13 cellular contexts compared by ENCODE assay signal in the genomic region with DNA sequence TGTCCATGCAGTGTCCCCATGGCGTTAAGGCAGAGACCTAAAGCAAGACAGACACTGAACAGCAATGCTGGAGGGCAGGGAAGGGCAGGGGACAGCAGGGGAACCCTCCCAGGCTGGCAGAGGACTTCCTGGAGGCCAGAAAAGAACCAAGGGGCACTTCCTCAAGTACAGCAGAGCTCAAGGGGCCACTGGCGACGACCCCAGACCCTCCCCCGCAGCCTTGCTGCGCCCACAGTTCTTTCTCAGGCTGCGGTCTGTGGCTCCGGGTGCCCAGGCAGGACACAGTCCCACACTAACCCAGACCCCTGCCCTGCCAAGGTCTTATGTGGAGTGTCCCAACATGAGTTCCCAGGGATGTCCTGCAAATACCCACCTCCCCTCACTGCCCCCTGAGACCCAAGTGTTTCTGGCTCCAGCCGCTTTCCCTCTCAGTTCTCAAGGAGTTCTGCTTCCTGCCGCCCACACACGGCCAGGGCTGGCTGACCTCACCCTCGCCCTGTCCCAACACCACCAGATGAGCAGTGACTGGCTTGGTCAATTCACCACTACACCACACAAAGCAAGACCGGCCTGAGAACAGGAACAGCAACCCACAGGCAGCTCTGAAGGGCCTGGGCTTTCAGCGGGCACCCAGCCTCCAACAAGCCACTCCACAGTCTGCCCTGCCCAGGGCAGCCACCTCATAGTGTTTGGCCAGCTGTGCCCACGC. TPM values are rescaled to one million over a fixed set of nuclear protein-coding genes. Genes with fewer than 3 reads are reported as not detected.
DNase-seq lines count a peak whose midpoint lies in the region; ATAC-seq and TF ChIP-seq lines count a peak whose summit lies in the region.
"Had no signal": no experiment of that assay in that cellular context is flagged by ENCODE, and none has a peak within 500 bp of the region (broad histone marks: within the 10 kb centered on the region; RNA-seq: fewer than 3 reads in every experiment).

No MANE protein-coding gene starts in this region.

- DNase-seq in IMR-90: peak; percentile 43
- DNase-seq in GOT3 (lab: John Stamatoyannopoulos, UW): no peak
- DNase-seq in substantia nigra (lab: John Stamatoyannopoulos, UW): no peak
- DNase-seq in COLO668 (lab: John Stamatoyannopoulos, UW; ENCODE audit: unreplicated experiment): no peak
- DNase-seq: activated naive CD8-positive, alpha-beta T cell treated with anti-CD3 and anti-CD28 coated beads, Interleukin-2, amount 10 ng/mL, durations not matched to agents 7 days and 5 days; NCI-H2081 treated with DMSO at 0.1 percent for 48 hours had no signal

- peaks cover 38% of the 10 kb centered on the region for H3K4me1 Mint-ChIP-seq in brain

- H3K9me1 ChIP-seq in IMR-90 (ENCODE audit: insufficient read depth, low read length): peaks cover 14% of the 10 kb centered on the region

- no peaks in the 10 kb centered on the region for H3K9me3 ChIP-seq in BLaER1
- H3K9me3 ChIP-seq in IMR-90 (ENCODE audit: control insufficient read depth, insufficient read depth, low read length): no peaks in the 10 kb centered on the region
- H3K9me3 ChIP-seq in mesodermal cell (ENCODE audit: control insufficient read depth, low read length): no peaks in the 10 kb centered on the region

- TF ChIP-seq POLR2A in IMR-90 (IDR thresholded peaks at IDR 0.05; ENCODE audit: low read depth, low read length): no peak

- H3K23ac ChIP-seq in IMR-90 (ENCODE audit: low read depth, low read length): no peak overlapping the region

- H3K27ac ChIP-seq in BLaER1 (peak overlapping the region; percentile 99), IMR-90 (ENCODE audit: insufficient read depth, low read length) (no peak overlapping the region), mesodermal cell (ENCODE audit: low read depth, low read length, severe bottlenecking) (peak overlapping the region; percentile 65), substantia nigra (ENCODE audit: low read depth, low read length, poor library complexity, severe bottlenecking) (no peak overlapping the region)

- H3K79me1 ChIP-seq in IMR-90 (ENCODE audit: low read depth in 1 of 2, low read length in 2 of 2): peaks cover 37 to 78% of the 10 kb centered on the region in 2 experiments

- H2AK5ac ChIP-seq in IMR-90 (ENCODE audit: low read depth, low read length): no peak overlapping the region; the same call in 1 of the 2 replicates

- no peak for ATAC-seq in IMR-90 (ENCODE audit: low read depth)
- no peak for ATAC-seq in GM19463 (IDR thresholded peaks at IDR 0.05; ENCODE audit: unreplicated experiment)

- CTCF ChIA-PET in IMR-90 (lab: Yijun Ruan, JAX): no interaction called here

- no peak for TF ChIP-seq RAD21 in IMR-90 (IDR thresholded peaks at IDR 0.05; ENCODE audit: low read length)

- peaks cover 4% of the 10 kb centered on the region for H3K27me3 Mint-ChIP-seq in brain
- H3K27me3 Mint-ChIP-seq: activated naive CD8-positive, alpha-beta T cell treated with anti-CD3 and anti-CD28 coated beads, Interleukin-2, amount 10 ng/mL, durations not matched to agents 7 days and 5 days; progenitor cell of endocrine pancreas had no signal

- in situ Hi-C loops in IMR-90 (cut with MboI; ENCODE audit: low sequenced_read_pairs): no loop called here

- no TSS peak for BruUV-seq in IMR-90 (replicated peaks; lab: Mats Ljungman, UMichigan)

- H3K36me3 ChIP-seq in BLaER1: peaks cover 16% of the 10 kb centered on the region
- peaks cover 3% of the 10 kb centered on the region; the same call in 1 of the 2 replicates for H3K36me3 ChIP-seq in IMR-90 (ENCODE audit: control insufficient read depth, insufficient read depth, low read length)
- H3K36me3 ChIP-seq in mesodermal cell (ENCODE audit: control insufficient read depth, insufficient read depth, low read length): peaks cover 5% of the 10 kb centered on the region

- H4K91ac ChIP-seq in IMR-90 (ENCODE audit: insufficient read depth, low read depth, low read length): no peak overlapping the region

- 87% methylated on average over 10 of the region's 14 CpGs; no CpG with 5 or more reads in 1 of the 2 experiments for WGBS in IMR-90 (ENCODE audit: extremely low coverage in 2 of 2, insufficient read length in 1 of 2), 2 experiments
- 88 to 89% methylated on average over 10 to 13 of the region's 14 CpGs for WGBS in mesodermal cell (ENCODE audit: insufficient coverage in 2 of 2), 2 experiments

- H3K4me3 Mint-ChIP-seq in brain: peak overlapping the region in 1 of 5 experiments; percentile 35

- H3K36me3 Mint-ChIP-seq in brain: no peaks in the 10 kb centered on the region
- H3K36me3 Mint-ChIP-seq: activated naive CD8-positive, alpha-beta T cell treated with anti-CD3 and anti-CD28 coated beads, Interleukin-2, amount 10 ng/mL, durations not matched to agents 7 days and 5 days had no signal

- no peak overlapping the region for H2BK20ac ChIP-seq in IMR-90 (ENCODE audit: low read depth, low read length)

- no peak overlapping the region for H2BK5ac ChIP-seq in IMR-90 (ENCODE audit: low read depth, low read length, poor library complexity, severe bottlenecking)

- H3K4me3 ChIP-seq in BLaER1: peak overlapping the region; percentile 68
- no peak overlapping the region for H3K4me3 ChIP-seq in IMR-90 (ENCODE audit: insufficient read depth, low read depth, low read length)
- H3K4me3 ChIP-seq in mesodermal cell (ENCODE audit: extremely low read depth, insufficient read depth, low read length, poor library complexity, severe bottlenecking): no peak overlapping the region

- H3K9ac ChIP-seq in BLaER1: peak overlapping the region; percentile 98
- H3K9ac ChIP-seq in IMR-90 (ENCODE audit: low read depth, low read length): no peak overlapping the region

- intact Hi-C loops in IMR-90 (cut with micrococcal nuclease): loop anchor here (10.0 kb wide), 1 partner anchor 46 kb away; the partner anchor contains the start of gene UQCC4

- H3K27ac Mint-ChIP-seq in brain: peak overlapping the region in 4 of 5 experiments; percentile 37 to 73 (median 54)
- H3K27ac Mint-ChIP-seq: progenitor cell of endocrine pancreas; T-helper 2 cell treated with Interferon-gamma antibody and Interleukin-4, amounts not matched to agents 5 μg/mL and 100 μg/mL, for 36 hours had no signal

- peak overlapping the region; percentile 70 for H2AK9ac ChIP-seq in IMR-90 (replicated peaks; ENCODE audit: low read depth, low read length, poor library complexity)

- peak overlapping the region; percentile 5; the same call in 1 of the 2 replicates for H3K4ac ChIP-seq in IMR-90 (ENCODE audit: low read depth, low read length)

- H4K5ac ChIP-seq in IMR-90 (ENCODE audit: low read depth, low read length): no peak overlapping the region

- H3K18ac ChIP-seq in IMR-90 (ENCODE audit: low read depth, low read length): no peak overlapping the region

- no peak overlapping the region for H3K56ac ChIP-seq in IMR-90 (ENCODE audit: extremely low read depth, insufficient read depth, low read length)

- H2BK15ac ChIP-seq in IMR-90 (ENCODE audit: low read depth, low read length): no peak overlapping the region

- peaks cover 14% of the 10 kb centered on the region; the same call in 1 of the 2 replicates for H4K20me1 ChIP-seq in BLaER1
- peaks cover 43% of the 10 kb centered on the region for H4K20me1 ChIP-seq in IMR-90 (ENCODE audit: insufficient read depth, low read length)

- no peaks in the 10 kb centered on the region for H3K9me3 Mint-ChIP-seq in brain
- H3K9me3 Mint-ChIP-seq: activated naive CD8-positive, alpha-beta T cell treated with anti-CD3 and anti-CD28 coated beads, Interleukin-2, amount 10 ng/mL, durations not matched to agents 7 days and 5 days; T-helper 2 cell treated with Interferon-gamma antibody and Interleukin-4, amounts not matched to agents 5 μg/mL and 100 μg/mL, for 36 hours had no signal

- POLR2A ChIA-PET in IMR-90 (lab: Charles Lee; ENCODE audit: unreplicated experiment): no interaction called here

- peak overlapping the region; percentile 51; the same call in 1 of the 2 replicates for H3K14ac ChIP-seq in IMR-90 (replicated peaks; ENCODE audit: low read depth, low read length)

- H3K4me1 ChIP-seq in BLaER1: peaks cover 88% of the 10 kb centered on the region
- 0 out of 2 replicates have a peak, but pooled peaks cover 7% of the 10 kb centered on the region for H3K4me1 ChIP-seq in IMR-90 (ENCODE audit: control insufficient read depth, insufficient read depth, low read length)
- H3K4me1 ChIP-seq in mesodermal cell (ENCODE audit: control insufficient read depth, insufficient read depth, low read length, poor library complexity, severe bottlenecking): peaks cover 18% of the 10 kb centered on the region

- H3K4me2 ChIP-seq in BLaER1 (peak overlapping the region; percentile 100), IMR-90 (ENCODE audit: low read depth, low read length) (no peak overlapping the region)

- H4K8ac ChIP-seq in IMR-90 (ENCODE audit: low read depth in 2 of 2, low read length in 2 of 2): peak overlapping the region in 1 of 2 experiments; percentile 48; a peak in 2 of 4 replicates

- H2AFZ ChIP-seq in IMR-90 (replicated peaks; ENCODE audit: low read length, poor library complexity): peak overlapping the region; percentile 63

- H2BK120ac ChIP-seq in IMR-90 (ENCODE audit: low read depth, low read length): no peak overlapping the region

- TF ChIP-seq CTCF in IMR-90 (conservative IDR thresholded peaks at IDR 0.05; ENCODE audit: low read depth, low read length): no peak
- TF ChIP-seq CTCF in brain (conservative IDR thresholded peaks at IDR 0.05): no peak

- dilution Hi-C loops in IMR-90 (cut with HindIII; ENCODE audit: low sequenced_read_pairs, unreplicated experiment): no loop called here

- H3K27me3 ChIP-seq in BLaER1 (no peaks in the 10 kb centered on the region), IMR-90 (ENCODE audit: control insufficient read depth, insufficient read depth, low read length) (no peaks in the 10 kb centered on the region)

RNA-seq across cellular contexts. Expression of gene CLCN7, which starts 4.1 kb away (rescaled TPM):
- total RNA-seq in IMR-90 (2012; rRNA removed): 10.8 TPM in 2 replicates
- polyA plus RNA-seq in IMR-90 (2012; rRNA removed): 45.2 and 52.9 TPM in 2 replicates
- polyA plus RNA-seq in IMR-90 (2012; cell fraction: cytosol; rRNA removed): 20.3 and 36.5 TPM in 2 replicates
- 84.9 and 258 TPM in 2 replicates for polyA plus RNA-seq in IMR-90 (2012; cell fraction: nucleus; rRNA removed; ENCODE audit: low replicate concordance)
- 52.8 TPM for polyA plus RNA-seq in brain (ENCODE audit: insufficient read depth, low read depth, low replicate concordance)
- 46.9 TPM for polyA plus RNA-seq in mesodermal cell (2013, experiment 1 of 2)
- 34.1 TPM for polyA plus RNA-seq in mesodermal cell (2013, experiment 2 of 2)

RNA-seq across cellular contexts. Expression of gene PTX4, which starts 18.0 kb away (rescaled TPM):
- total RNA-seq in IMR-90 (2012; rRNA removed): not detected in 2 replicates
- polyA plus RNA-seq in IMR-90 (2012; rRNA removed) (0.07 TPM in 1 of 2 replicates, not detected in the other), brain (ENCODE audit: insufficient read depth, low read depth, low replicate concordance) (not detected)
- not detected in 2 replicates for polyA plus RNA-seq in IMR-90 (2012; cell fraction: cytosol; rRNA removed)
- 0.14 TPM in 1 of 2 replicates, not detected in the other for polyA plus RNA-seq in IMR-90 (2012; cell fraction: nucleus; rRNA removed; ENCODE audit: low replicate concordance)
- not detected for polyA plus RNA-seq in mesodermal cell (2013, experiment 1 of 2)
- not detected for polyA plus RNA-seq in mesodermal cell (2013, experiment 2 of 2)
- total RNA-seq: activated naive CD8-positive, alpha-beta T cell treated with anti-CD3 and anti-CD28 coated beads, Interleukin-2, amount 10 ng/mL, durations not matched to agents 7 days and 5 days; progenitor cell of endocrine pancreas had no signal

RNA-seq across cellular contexts. Expression of gene TELO2, which starts 22.5 kb away (rescaled TPM):
- 5.8 and 6.6 TPM in 2 replicates for total RNA-seq in IMR-90 (2012; rRNA removed)
- polyA plus RNA-seq in IMR-90 (2012; rRNA removed) (26.6 and 28.2 TPM in 2 replicates), brain (ENCODE audit: insufficient read depth, low read depth, low replicate concordance) (34.8 TPM)
- polyA plus RNA-seq in IMR-90 (2012; cell fraction: cytosol; rRNA removed): 16.6 and 18.1 TPM in 2 replicates
- polyA plus RNA-seq in IMR-90 (2012; cell fraction: nucleus; rRNA removed; ENCODE audit: low replicate concordance): 110 and 290 TPM in 2 replicates
- 34.4 TPM for polyA plus RNA-seq in mesodermal cell (2013, experiment 1 of 2)
- 23.8 TPM for polyA plus RNA-seq in mesodermal cell (2013, experiment 2 of 2)

RNA-seq across cellular contexts. Expression of gene CCDC154, which starts 26.3 kb away (rescaled TPM):
- under 0.01 TPM in 1 of 2 replicates, not detected in the other for total RNA-seq in IMR-90 (2012; rRNA removed)
- polyA plus RNA-seq in IMR-90 (2012; rRNA removed) (0.09 TPM in 1 of 2 replicates, not detected in the other), brain (ENCODE audit: insufficient read depth, low read depth, low replicate concordance) (4.8 TPM)
- 0.08 and 0.14 TPM in 2 replicates for polyA plus RNA-seq in IMR-90 (2012; cell fraction: cytosol; rRNA removed)
- 0.56 and 1.3 TPM in 2 replicates for polyA plus RNA-seq in IMR-90 (2012; cell fraction: nucleus; rRNA removed; ENCODE audit: low replicate concordance)
- 0.77 TPM for polyA plus RNA-seq in mesodermal cell (2013, experiment 1 of 2)
- polyA plus RNA-seq in mesodermal cell (2013, experiment 2 of 2): 0.81 TPM

RNA-seq across cellular contexts. Expression of gene PERCC1, which starts 39.8 kb away (rescaled TPM):
- total RNA-seq in IMR-90 (2012; rRNA removed): not detected in 2 replicates
- polyA plus RNA-seq in IMR-90 (2012; rRNA removed) (not detected in 2 replicates), brain (ENCODE audit: insufficient read depth, low read depth, low replicate concordance) (13.1 TPM)
- polyA plus RNA-seq in IMR-90 (2012; cell fraction: cytosol; rRNA removed): not detected in 2 replicates
- polyA plus RNA-seq in IMR-90 (2012; cell fraction: nucleus; rRNA removed; ENCODE audit: low replicate concordance): not detected in 2 replicates
- not detected for polyA plus RNA-seq in mesodermal cell (2013, experiment 1 of 2)
- polyA plus RNA-seq in mesodermal cell (2013, experiment 2 of 2): not detected
- total RNA-seq: glomerular endothelial cell had no signal

Comparison
In these comparisons a context has a peak if more than half of its experiments do, and no peak if none do; other contexts are left out.
1. H3K27ac ChIP-seq: peak in BLaER1 (single experiment) and mesodermal cell (single experiment); none in IMR-90 (single experiment) and substantia nigra (single experiment).